8 cellular contexts compared by ENCODE assay signal in the genomic region with DNA sequence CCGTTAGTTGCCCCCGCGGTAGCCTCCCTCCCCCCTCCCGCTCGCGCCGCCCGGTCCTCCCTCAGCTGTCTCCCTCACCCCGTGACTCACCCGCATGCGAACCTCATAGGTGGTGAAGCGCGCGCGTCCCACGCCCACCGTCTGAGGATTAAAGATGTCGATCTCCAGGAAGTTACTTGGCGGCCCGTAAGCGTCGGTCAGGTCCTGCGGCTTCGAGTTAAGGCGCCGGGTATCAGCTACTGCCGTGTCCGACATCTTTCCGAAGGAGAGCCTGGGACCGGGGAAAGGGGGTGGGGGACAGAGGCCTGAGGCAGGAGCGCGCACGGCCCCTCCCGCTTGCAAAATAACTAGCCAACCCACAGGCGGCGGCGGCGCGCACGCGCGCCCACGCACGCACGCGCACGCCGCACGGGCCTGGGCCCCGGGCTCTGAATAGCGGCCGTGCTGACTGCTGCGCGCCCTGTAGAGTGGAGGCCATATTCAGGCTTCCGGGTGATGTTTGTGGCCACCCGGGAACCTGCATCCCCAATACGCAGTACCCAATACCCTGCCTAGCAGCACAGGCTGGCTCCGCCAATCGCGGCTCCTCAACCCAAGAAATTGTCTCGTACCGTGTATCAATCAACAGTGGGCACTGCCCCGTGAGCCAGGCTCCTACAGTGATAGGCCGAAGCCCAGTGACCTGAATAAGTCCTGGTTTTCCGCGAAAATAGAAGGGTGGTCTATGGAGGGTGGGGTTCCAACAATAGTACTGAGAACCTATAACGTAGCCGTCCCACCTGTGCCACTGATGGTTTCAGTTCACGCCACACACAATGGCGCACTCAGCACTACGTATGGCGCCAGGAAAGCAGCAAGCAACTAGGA. TPM values are rescaled to one million over a fixed set of nuclear protein-coding genes. Genes with fewer than 3 reads are reported as not detected.
DNase-seq lines count a peak whose midpoint lies in the region; TF ChIP-seq lines count a peak whose summit lies in the region.

Gene SNX12 (minus strand): TSS at position 283 of the 867 bp plus-strand sequence. CDS start 28 bp downstream, at position 255.

- peaks cover 13% of the 10 kb centered on the region for H3K4me1 Mint-ChIP-seq in HFFc6 (ENCODE audit: low read depth)

- H2AK5ac ChIP-seq in neuronal stem cell (ENCODE audit: low read depth, low read length): no peak within 1 kb of the TSS

- H3K27me3 ChIP-seq in neuronal stem cell (ENCODE audit: control insufficient read depth in 3 of 3, insufficient read depth in 3 of 3, low read depth in 1 of 3, low read length in 3 of 3) (no peaks in the 10 kb centered on the region), subcutaneous abdominal adipose tissue (ENCODE audit: control insufficient read depth in 5 of 5, insufficient read depth in 4 of 5, low read length in 5 of 5) (no peaks in the 10 kb centered on the region)

- no peak within 1 kb of the TSS for H2BK120ac ChIP-seq in neuronal stem cell (ENCODE audit: low read depth, low read length)

- no peaks in the 10 kb centered on the region for H3K36me3 ChIP-seq in neuronal stem cell (replicated peaks in 1 of 2; ENCODE audit: control insufficient read depth in 2 of 2, insufficient read depth in 2 of 2, low read length in 2 of 2)
- H3K36me3 ChIP-seq in subcutaneous abdominal adipose tissue (ENCODE audit: control insufficient read depth in 5 of 5, insufficient read depth in 5 of 5, low read length in 5 of 5): no peaks in the 10 kb centered on the region

- peak within 1 kb of the TSS; percentile 97 for H3K4me3 Mint-ChIP-seq in HFFc6

- H2BK5ac ChIP-seq in neuronal stem cell (ENCODE audit: low read length): no peak within 1 kb of the TSS

- no peaks in the 10 kb centered on the region; the same call in 1 of the 2 replicates for H3K27me3 Mint-ChIP-seq in HFFc6 (ENCODE audit: insufficient read depth)

- no peaks in the 10 kb centered on the region for H3K9me3 Mint-ChIP-seq in HFFc6

- peak within 1 kb of the TSS; percentile 94 for H2AFZ ChIP-seq in neuronal stem cell (ENCODE audit: low read length)

- peak within 1 kb of the TSS; percentile 92 for H3K27ac Mint-ChIP-seq in HFFc6

- in situ Hi-C loops in SK-MEL-5 (cut with HindIII; ENCODE audit: low pct_unique_long_range_greater_than_20kb, low sequenced_read_pairs): no loop called here

- H3K36me3 Mint-ChIP-seq in HFFc6 (ENCODE audit: low read depth): peaks cover 5% of the 10 kb centered on the region; the same call in 1 of the 2 replicates

- no CpG with 5 or more reads among the region's 72 CpGs for WGBS in neuronal stem cell (ENCODE audit: extremely low coverage in 2 of 2, insufficient read length in 2 of 2, insufficient replicate concordance in 1 of 2), 2 donors

- TF ChIP-seq CTCF in HFFc6 (IDR thresholded peaks at IDR 0.05): no peak

- H3K9ac ChIP-seq in neuronal stem cell (ENCODE audit: low read depth, low read length, poor library complexity) (peak within 1 kb of the TSS; percentile 72), subcutaneous abdominal adipose tissue (ENCODE audit: low read length in 5 of 5) (peak within 1 kb of the TSS; percentile 22 to 79 (median 66))

- DNase-seq in GM04504 (ENCODE audit: low read depth) (peak; percentile 84), HFFc6 (peak; percentile 94), NAMALWA (ENCODE audit: low spot score) (peak; percentile 92), SK-MEL-5 (ENCODE audit: low read depth, low spot score) (peak; percentile 93), foreskin melanocyte (peak; percentile 89), neuronal stem cell (ENCODE audit: low spot score) (peak; percentile 85)
- peak; percentile 88 for DNase-seq in activated naive CD4-positive, alpha-beta T cell treated with Interleukin-2 at 50 U/mL for 16 hours

- no peak within 1 kb of the TSS for H3K4ac ChIP-seq in neuronal stem cell (ENCODE audit: low read length)

- peak within 1 kb of the TSS; percentile 80 for H3K18ac ChIP-seq in neuronal stem cell (ENCODE audit: low read length)

- H3K27ac ChIP-seq in neuronal stem cell (replicated peaks; ENCODE audit: low read length) (peak within 1 kb of the TSS; percentile 70), subcutaneous abdominal adipose tissue (ENCODE audit: low read depth, low read length) (peak within 1 kb of the TSS; percentile 72)

- no peak within 1 kb of the TSS for H2BK15ac ChIP-seq in neuronal stem cell (ENCODE audit: low read length)

- peak within 1 kb of the TSS; percentile 57 for H3K4me2 ChIP-seq in neuronal stem cell (ENCODE audit: insufficient read depth, low read length, poor library complexity, severe bottlenecking)

- H3K9me3 ChIP-seq in neuronal stem cell (replicated peaks in 1 of 2; ENCODE audit: control insufficient read depth in 2 of 2, insufficient read depth in 1 of 2, low read depth in 1 of 2, low read length in 2 of 2) (no peaks in the 10 kb centered on the region), subcutaneous abdominal adipose tissue (ENCODE audit: control insufficient read depth in 5 of 5, low read length in 5 of 5) (peaks cover 0 to 2% (median 0%) of the 10 kb centered on the region in 5 donors)

- no peaks in the 10 kb centered on the region for H3K4me1 ChIP-seq in neuronal stem cell (ENCODE audit: control insufficient read depth in 2 of 2, insufficient read depth in 1 of 2, low read depth in 1 of 2, low read length in 2 of 2)
- peaks cover 2 to 13% (median 8%) of the 10 kb centered on the region in 5 donors for H3K4me1 ChIP-seq in subcutaneous abdominal adipose tissue (ENCODE audit: control insufficient read depth in 5 of 5, insufficient read depth in 5 of 5, low read length in 5 of 5)

- no peak within 1 kb of the TSS for H3K14ac ChIP-seq in neuronal stem cell (ENCODE audit: low read length)

- H3K4me3 ChIP-seq in neuronal stem cell (ENCODE audit: low read length in 2 of 2) (peak within 1 kb of the TSS; percentile 65 to 93), subcutaneous abdominal adipose tissue (ENCODE audit: low read depth in 1 of 5, low read length in 5 of 5) (peak within 1 kb of the TSS; percentile 73 to 89 (median 75))

- H4K91ac ChIP-seq in neuronal stem cell (ENCODE audit: low read depth, low read length, poor library complexity): no peak within 1 kb of the TSS

- no peaks in the 10 kb centered on the region for H3K79me1 ChIP-seq in neuronal stem cell (ENCODE audit: low read depth, low read length)

- H3K23ac ChIP-seq in neuronal stem cell (ENCODE audit: low read depth, low read length, poor library complexity): peak within 1 kb of the TSS; percentile 80

- no peak within 1 kb of the TSS for H2BK12ac ChIP-seq in neuronal stem cell (ENCODE audit: low read length)

- H4K8ac ChIP-seq in neuronal stem cell (ENCODE audit: low read depth, low read length): no peak within 1 kb of the TSS

RNA-seq across cellular contexts. Expression of gene SNX12, which starts in this region (rescaled TPM):
- 100 to 1,000 TPM in 1 of 6 experiments, 10 to 100 TPM in 5; 87.0 to 101 (median 91.1) TPM for total RNA-seq in HFFc6 (2021; fragmentation: NEBNext Ultra II Directional; extraction: Animal tissue kit (Norgen Biotek cat#: 25700))
- total RNA-seq in SK-MEL-5 (2014; rRNA removed; shearing (Covaris generic)): 91.7 and 94.2 TPM in 2 replicates
- polyA plus RNA-seq in SK-MEL-5 (2015; cell fraction: cytosol; rRNA removed): 85.3 and 117 TPM in 2 replicates
- polyA plus RNA-seq in SK-MEL-5 (2015; cell fraction: nucleus; rRNA removed): 27.8 and 30.1 TPM in 2 replicates
- polyA plus RNA-seq in neuronal stem cell (2013, experiment 1 of 2): 124 TPM
- 123 TPM for polyA plus RNA-seq in neuronal stem cell (2013, experiment 2 of 2)

Comparison
In these comparisons a context has a peak if more than half of its experiments do, and no peak if none do; other contexts are left out.
1. Peak in every context shown above with its lines: DNase-seq, H3K4me3 ChIP-seq and H3K27ac ChIP-seq.